ENCODE assay signal across 29 cellular contexts in genomic region chr3:103653996-103654395, GRCh38.
"Had no signal": no experiment of that assay in that cellular context is flagged by ENCODE, and none has a peak within 500 bp of the region (broad histone marks: within the 10 kb centered on the region; RNA-seq: fewer than 3 reads in every experiment).

No MANE protein-coding gene starts in this region.

- H3K27ac ChIP-seq: adrenal gland, ascending aorta, breast epithelium, coronary artery, dorsolateral prefrontal cortex, esophagus muscularis mucosa, foreskin keratinocyte, gastrocnemius medialis, heart left ventricle had no signal

- DNase-seq: activated CD4-positive, alpha-beta memory T cell treated with anti-CD3 and anti-CD28 coated beads for 36 hours; activated CD4-positive, alpha-beta T cell treated with anti-CD3 and anti-CD28 coated beads for 36 hours; activated CD4-positive, alpha-beta T cell treated with anti-CD3 and anti-CD28 coated beads, Interleukin-2, amount 10 ng/mL, durations not matched to agents 24 days and 14 days; activated CD4-positive, CD25-positive, alpha-beta regulatory T cell; activated CD4-positive, CD25-positive, alpha-beta regulatory T cell treated with anti-CD3 and anti-CD28 coated beads, Interleukin-2, amount 50 U/mL, for 72 hours; activated CD8-positive, alpha-beta memory T cell treated with anti-CD3 and anti-CD28 coated beads, Interleukin-2, amount 10 ng/mL, durations not matched to agents 7 days and 5 days; activated CD8-positive, alpha-beta memory T cell treated with anti-CD3 and anti-CD28 coated beads, Interleukin-2, amount 50 U/mL, for 4 hours; activated CD8-positive, alpha-beta T cell treated with anti-CD3 and anti-CD28 coated beads, Interleukin-2, amount 10 ng/mL, durations not matched to agents 7 days and 5 days; activated effector memory CD4-positive, alpha-beta T cell treated with anti-CD3 and anti-CD28 coated beads, Interleukin-2, amount 50 U/mL, for 16 hours; activated naive CD4-positive, alpha-beta T cell treated with anti-CD3 and anti-CD28 coated beads for 36 hours; activated naive CD8-positive, alpha-beta T cell treated with anti-CD3 and anti-CD28 coated beads for 36 hours; activated naive CD8-positive, alpha-beta T cell treated with anti-CD3 and anti-CD28 coated beads, Interleukin-2, amount 50 U/mL, for 24 hours; activated T-cell treated with anti-CD3 and anti-CD28 coated beads, Interleukin-2, amount 50 U/mL, for 1 hour; activated T-cell treated with anti-CD3 and anti-CD28 coated beads, Interleukin-2, amount 50 U/mL, for 48 hours; adrenal gland; dorsolateral prefrontal cortex; effector memory CD4-positive, alpha-beta T cell; endodermal cell; erythroblast; gastrocnemius medialis; glutamatergic neuron; heart left ventricle; T-helper 17 cell; T1000 had no signal

- H3K4me3 ChIP-seq: adrenal gland, ascending aorta, breast epithelium, coronary artery, dorsolateral prefrontal cortex, esophagus muscularis mucosa, gastrocnemius medialis, heart left ventricle had no signal

- H3K36me3 ChIP-seq: adrenal gland, ascending aorta, breast epithelium, esophagus muscularis mucosa, gastrocnemius medialis, heart left ventricle had no signal

- H3K9me3 ChIP-seq: adrenal gland, ascending aorta, breast epithelium, esophagus muscularis mucosa, gastrocnemius medialis, heart left ventricle had no signal

- H3K27me3 ChIP-seq: adrenal gland, ascending aorta, breast epithelium, dorsolateral prefrontal cortex, esophagus muscularis mucosa, foreskin keratinocyte, gastrocnemius medialis, heart left ventricle had no signal

- H3K4me1 ChIP-seq: adrenal gland, ascending aorta, breast epithelium, esophagus muscularis mucosa, foreskin keratinocyte, gastrocnemius medialis, heart left ventricle had no signal
